Comparison of ENCODE assay signal across 10 cellular contexts in the genomic region with DNA sequence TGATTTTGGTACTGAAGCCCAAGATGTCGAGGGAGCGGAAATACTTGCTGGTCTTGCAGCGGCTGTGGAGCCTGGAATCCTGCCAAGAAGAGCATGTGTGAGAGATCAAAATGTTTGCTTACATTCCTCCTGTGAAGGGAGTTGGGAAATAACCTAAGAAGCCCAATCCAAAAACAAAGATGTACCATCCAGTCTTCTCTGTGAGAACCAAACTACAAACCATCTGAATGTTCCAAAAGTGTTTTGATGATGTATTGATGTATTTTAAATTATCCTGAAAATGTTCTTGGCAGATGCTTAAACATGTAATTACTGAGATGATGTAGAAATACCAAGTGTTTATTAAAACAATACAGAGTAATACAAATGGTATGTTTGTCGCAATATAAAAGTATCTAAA. TPM values are rescaled to one million over a fixed set of nuclear protein-coding genes. Genes with fewer than 3 reads are reported as not detected.
A peak's percentile ranks its signal among the peaks of the same experiment; 100 is the strongest.
DNase-seq lines count a peak whose midpoint lies in the region; ATAC-seq and TF ChIP-seq lines count a peak whose summit lies in the region.
"Had no signal": no experiment of that assay in that cellular context is flagged by ENCODE, and none has a peak within 500 bp of the region (broad histone marks: within the 10 kb centered on the region; RNA-seq: fewer than 3 reads in every experiment).

No MANE protein-coding gene starts in this region.

- H3K9me3 Mint-ChIP-seq in nephron = peaks cover 39% of the 10 kb centered on the region
- peaks cover 3 to 41% (median 11%) of the 10 kb centered on the region in 6 donors for H3K9me3 Mint-ChIP-seq in immature natural killer cell

- DNase-seq in Ammon's horn (ENCODE audit: low spot score) = peak; percentile 53
- peak; percentile 5 for DNase-seq in NCI-H510A (lab: John Stamatoyannopoulos, UW)
- DNase-seq in fibroblast of gingiva (ENCODE audit: low read depth) = peak; percentile 100
- no peak for DNase-seq in immature natural killer cell
- DNase-seq: activated naive CD4-positive, alpha-beta T cell treated with anti-CD3 and anti-CD28 coated beads, Interleukin-2, amount 50 U/mL, for 16 hours had no signal

- H3K4me1 Mint-ChIP-seq in nephron (peaks cover 14% of the 10 kb centered on the region), immature natural killer cell (no peaks in the 10 kb centered on the region)

- H3K27ac Mint-ChIP-seq in nephron (peak overlapping the region; percentile 87 to 93 (median 89)), immature natural killer cell (no peak overlapping the region)

- ATAC-seq in GM18909 (IDR thresholded peaks at IDR 0.05; ENCODE audit: poor library complexity, unreplicated experiment) (no peak), GM21360 (IDR thresholded peaks at IDR 0.05; ENCODE audit: unreplicated experiment) (no peak), HG02852 (IDR thresholded peaks at IDR 0.05; ENCODE audit: unreplicated experiment) (no peak)
- ATAC-seq: Panc1 had no signal

- H3K4me3 Mint-ChIP-seq in nephron (peak overlapping the region in 1 of 3 experiments; percentile 27), immature natural killer cell (no peak overlapping the region)

- H3K36me3 Mint-ChIP-seq in nephron (ENCODE audit: low read depth) = no peaks in the 10 kb centered on the region
- no peaks in the 10 kb centered on the region for H3K36me3 Mint-ChIP-seq in immature natural killer cell

- TF ChIP-seq CTCF in nephron (IDR thresholded peaks at IDR 0.05; ENCODE audit: unreplicated experiment in 3 of 3) = no peak

- H3K27me3 Mint-ChIP-seq in nephron (ENCODE audit: low read depth) = no peaks in the 10 kb centered on the region
- peaks cover 0 to 4% (median 2%) of the 10 kb centered on the region in 3 donors for H3K27me3 Mint-ChIP-seq in immature natural killer cell (ENCODE audit: low read depth in 3 of 3)

RNA-seq across cellular contexts. Expression of a gene that starts 10.1 kb away (rescaled TPM):
- polyA plus RNA-seq in immature natural killer cell = not detected

RNA-seq across cellular contexts. Expression of a gene that starts 20.3 kb away (rescaled TPM):
- polyA plus RNA-seq in immature natural killer cell = not detected

RNA-seq across cellular contexts. Expression of a gene that starts 51.6 kb away (rescaled TPM):
- not detected for polyA plus RNA-seq in immature natural killer cell

Comparison
In these comparisons a context has a peak if more than half of its experiments do, and no peak if none do; other contexts are left out.
1. DNase-seq: peak in Ammon's horn (single experiment), NCI-H510A (single experiment) and fibroblast of gingiva (single experiment); none in immature natural killer cell (0 of 3).
2. H3K27ac Mint-ChIP-seq: peak in nephron (3 of 3); none in immature natural killer cell (0 of 6).